In genomic region chr10:99582255-99582770, GRCh38 we compare ENCODE assay signal across 35 cellular contexts. TPM values are rescaled to one million over a fixed set of nuclear protein-coding genes. Genes with fewer than 3 reads are reported as not detected.
"Had no signal": no experiment of that assay in that cellular context is flagged by ENCODE, and none has a peak within 500 bp of the region (broad histone marks: within the 10 kb centered on the region; RNA-seq: fewer than 3 reads in every experiment).

No MANE protein-coding gene starts in this region.

- H3K36me3 ChIP-seq: MG63, Peyer's patch, SJCRH30 had no signal

- DNase-seq: activated CD4-positive, alpha-beta T cell treated with anti-CD3 and anti-CD28 coated beads, Interleukin-2, amount 10 ng/mL, durations not matched to agents 24 days and 14 days; activated CD4-positive, alpha-beta T cell treated with anti-CD3 and anti-CD28 coated beads, Interleukin-2, amount 50 U/mL, for 4 hours; activated CD8-positive, alpha-beta T cell treated with anti-CD3 and anti-CD28 coated beads for 36 hours; activated effector memory CD4-positive, alpha-beta T cell treated with anti-CD3 and anti-CD28 coated beads, Interleukin-2, amount 50 U/mL, for 16 hours; activated naive CD4-positive, alpha-beta T cell; activated naive CD4-positive, alpha-beta T cell treated with anti-CD3 and anti-CD28 coated beads, Interleukin-2, amount 50 U/mL, for 16 hours; activated naive CD8-positive, alpha-beta T cell treated with anti-CD3 and anti-CD28 coated beads for 36 hours; activated T-cell treated with anti-CD3 and anti-CD28 coated beads, Interleukin-2, amount 50 U/mL, for 1 hour; activated T-cell treated with anti-CD3 and anti-CD28 coated beads, Interleukin-2, amount 50 U/mL, for 72 hours; amniotic stem cell; aorta; cerebellar nuclear complex; Kasumi-1; KG1; MG63; NCI-H1048; NCI-H1105 treated with DMSO at 0.1 percent for 48 hours; NCI-H1436; NCI-H1694; NCI-H1930; NCI-H2081 treated with DMSO at 0.1 percent for 48 hours; NCI-H446; NCI-H526; NCI-H748 treated with DMSO at 0.1 percent for 48 hours; NK-92 treated with Interleukin-12 subunit alpha and Interleukin-12 subunit beta, amount 100 ng/mL, for 24 hours; PC-3; Peyer's patch; RPMI8226; SJCRH30; SK-N-SH had no signal

- H3K36me3 Mint-ChIP-seq: activated naive CD8-positive, alpha-beta T cell treated with anti-CD3 and anti-CD28 coated beads for 36 hours had no signal

- H3K4me1 Mint-ChIP-seq: activated CD4-positive, alpha-beta T cell treated with anti-CD3 and anti-CD28 coated beads, Interleukin-2, amount 10 ng/mL, durations not matched to agents 24 days and 14 days; activated naive CD8-positive, alpha-beta T cell treated with anti-CD3 and anti-CD28 coated beads for 36 hours; activated T-helper 17 cell treated with anti-CD3 and anti-CD28 coated beads, Interleukin-2, amount 50 U/mL, for 72 hours had no signal

- H3K27ac Mint-ChIP-seq: activated CD4-positive, alpha-beta T cell treated with anti-CD3 and anti-CD28 coated beads, Interleukin-2, amount 10 ng/mL, durations not matched to agents 24 days and 14 days; activated CD8-positive, alpha-beta T cell treated with anti-CD3 and anti-CD28 coated beads for 36 hours; activated naive CD8-positive, alpha-beta T cell treated with anti-CD3 and anti-CD28 coated beads for 36 hours; activated T-cell treated with anti-CD3 and anti-CD28 coated beads, Interleukin-2, amount 50 U/mL, for 72 hours; activated T-helper 17 cell treated with anti-CD3 and anti-CD28 coated beads, Interleukin-2, amount 50 U/mL, for 72 hours; T-helper 1 cell treated with Interleukin-12 subunit alpha and Interleukin-12 subunit beta and Interleukin-4 antibody, amounts not matched to agents 30 μg/mL and 1 μg/mL, for 36 hours; T-helper 2 cell treated with Interferon-gamma antibody and Interleukin-4, amounts not matched to agents 5 μg/mL and 100 μg/mL, for 36 hours had no signal

- H3K4me3 Mint-ChIP-seq: activated CD4-positive, alpha-beta T cell treated with anti-CD3 and anti-CD28 coated beads, Interleukin-2, amount 10 ng/mL, durations not matched to agents 24 days and 14 days; activated CD8-positive, alpha-beta T cell treated with anti-CD3 and anti-CD28 coated beads for 36 hours; activated naive CD8-positive, alpha-beta T cell treated with anti-CD3 and anti-CD28 coated beads for 36 hours; activated T-cell treated with anti-CD3 and anti-CD28 coated beads, Interleukin-2, amount 50 U/mL, for 72 hours; activated T-helper 17 cell treated with anti-CD3 and anti-CD28 coated beads, Interleukin-2, amount 50 U/mL, for 72 hours; T-helper 1 cell treated with Interleukin-12 subunit alpha and Interleukin-12 subunit beta and Interleukin-4 antibody, amounts not matched to agents 30 μg/mL and 1 μg/mL, for 36 hours; T-helper 2 cell treated with Interferon-gamma antibody and Interleukin-4, amounts not matched to agents 5 μg/mL and 100 μg/mL, for 36 hours had no signal

- H3K4me1 ChIP-seq: Peyer's patch, SJCRH30 had no signal

- H3K4me3 ChIP-seq: MG63, Peyer's patch, SJCRH30 had no signal

- H3K4me2 ChIP-seq: SK-N-SH had no signal

- H3K9ac ChIP-seq: SK-N-SH had no signal

- ATAC-seq: activated CD8-positive, alpha-beta T cell treated with anti-CD3 and anti-CD28 coated beads for 36 hours; activated T-cell treated with anti-CD3 and anti-CD28 coated beads, Interleukin-2, amount 50 U/mL, for 72 hours; activated T-helper 17 cell treated with anti-CD3 and anti-CD28 coated beads, Interleukin-2, amount 50 U/mL, for 72 hours; PC-3 had no signal

- H3K27ac ChIP-seq: SJCRH30 had no signal

- H3K27me3 ChIP-seq: MG63, Peyer's patch had no signal

- H3K9me3 ChIP-seq: MG63, Peyer's patch, SJCRH30, SK-N-SH had no signal

- H3K9me3 Mint-ChIP-seq: activated CD4-positive, alpha-beta T cell treated with anti-CD3 and anti-CD28 coated beads, Interleukin-2, amount 10 ng/mL, durations not matched to agents 24 days and 14 days; activated CD8-positive, alpha-beta T cell treated with anti-CD3 and anti-CD28 coated beads for 36 hours; activated naive CD8-positive, alpha-beta T cell treated with anti-CD3 and anti-CD28 coated beads for 36 hours; activated T-cell treated with anti-CD3 and anti-CD28 coated beads, Interleukin-2, amount 50 U/mL, for 72 hours; activated T-helper 17 cell treated with anti-CD3 and anti-CD28 coated beads, Interleukin-2, amount 50 U/mL, for 72 hours; T-helper 1 cell treated with Interleukin-12 subunit alpha and Interleukin-12 subunit beta and Interleukin-4 antibody, amounts not matched to agents 30 μg/mL and 1 μg/mL, for 36 hours; T-helper 2 cell treated with Interferon-gamma antibody and Interleukin-4, amounts not matched to agents 5 μg/mL and 100 μg/mL, for 36 hours had no signal

RNA-seq across cellular contexts. Expression of gene NKX2-3, which starts 49.6 kb away (rescaled TPM):
- total RNA-seq: activated CD4-positive, alpha-beta T cell treated with anti-CD3 and anti-CD28 coated beads, Interleukin-2, amount 10 ng/mL, durations not matched to agents 24 days and 14 days; activated CD8-positive, alpha-beta memory T cell treated with anti-CD3 and anti-CD28 coated beads for 36 hours; activated CD8-positive, alpha-beta T cell treated with anti-CD3 and anti-CD28 coated beads for 36 hours; activated naive CD8-positive, alpha-beta T cell treated with anti-CD3 and anti-CD28 coated beads for 36 hours; activated T-cell treated with anti-CD3 and anti-CD28 coated beads, Interleukin-2, amount 50 U/mL, for 72 hours; activated T-helper 17 cell treated with anti-CD3 and anti-CD28 coated beads, Interleukin-2, amount 50 U/mL, for 72 hours; cardiac septum; SJCRH30 had no signal
- polyA plus RNA-seq: SK-N-SH had no signal
